Comparison of ENCODE assay signal across 27 cellular contexts in the genomic region with DNA sequence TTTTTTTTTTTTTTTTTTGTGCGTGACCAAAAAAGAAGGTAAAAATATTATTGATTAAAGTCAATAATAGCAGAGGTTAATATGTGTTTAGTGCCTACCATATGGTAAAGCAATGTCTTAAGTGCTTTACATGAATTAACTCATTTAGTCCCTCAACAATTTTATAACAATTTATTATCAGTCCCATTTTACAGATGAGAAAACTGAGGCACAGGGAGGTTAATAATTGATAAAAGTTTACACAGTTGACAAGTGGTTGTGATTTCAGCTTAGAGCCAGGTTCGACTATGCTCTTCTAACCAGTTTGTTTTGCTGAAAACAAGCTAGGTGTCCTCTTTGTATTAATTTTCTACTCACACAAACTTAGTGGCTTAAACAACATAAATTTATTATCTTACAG.
"Had no signal": no experiment of that assay in that cellular context is flagged by ENCODE, and none has a peak within 500 bp of the region (broad histone marks: within the 10 kb centered on the region; RNA-seq: fewer than 3 reads in every experiment).

No MANE protein-coding gene starts in this region.

- H3K27ac ChIP-seq: stomach, suprapubic skin, testis, thoracic aorta, thyroid gland, tibial artery, tibial nerve, transverse colon, upper lobe of left lung, upper lobe of right lung, uterus, vagina had no signal

- ATAC-seq: stimulated activated effector memory CD8-positive, alpha-beta T cell treated with anti-CD3 and anti-CD28 coated beads, Interleukin-12 subunit alpha, Interleukin-12 subunit beta, amount 100 ng/mL, for 72 hours; stimulated activated memory B cell treated with anti-CD40 and anti-IgM and Interleukin-4, amounts not matched to agents 10 μg/mL and 1 μg/mL and 100 μg/mL, for 72 hours; stimulated activated naive B cell treated with anti-CD40 and anti-IgM and Interleukin-4, amounts not matched to agents 10 μg/mL and 1 μg/mL and 100 μg/mL, for 72 hours; stimulated activated naive CD8-positive, alpha-beta T cell treated with anti-CD3 and anti-CD28 coated beads, Interleukin-15, amount 100 ng/mL, for 72 hours; stimulated activated naive CD8-positive, alpha-beta T cell treated with anti-CD3 and anti-CD28 coated beads, Interleukin-15, Interleukin-2, amounts not matched to agents 100 U/mL and 50 U/mL, for 24 hours; upper lobe of right lung had no signal

- FAIRE-seq: urothelium cell line had no signal

- H3K27me3 ChIP-seq: stomach, suprapubic skin, testis, thyroid gland, tibial artery, tibial nerve, transverse colon, upper lobe of left lung, upper lobe of right lung, uterus, vagina had no signal

- H3K9me3 ChIP-seq: testis, thoracic aorta, thyroid gland, upper lobe of left lung, upper lobe of right lung had no signal

- H3K4me1 ChIP-seq: suprapubic skin, testis, tibial artery, tibial nerve, transverse colon, upper lobe of right lung, uterus, vagina had no signal

- DNase-seq: stimulated activated CD4-positive, alpha-beta T cell treated with anti-CD3 and anti-CD28 coated beads, Interleukin-2, amount 100 ng/mL, for 48 hours; stimulated activated CD4-positive, alpha-beta T cell treated with anti-CD3 and anti-CD28 coated beads, Interleukin-4, amount 100 ng/mL, for 1 hour; stimulated activated CD4-positive, alpha-beta T cell treated with anti-CD3 and anti-CD28 coated beads, Interleukin-4, amount 100 ng/mL, for 24 hours; stimulated activated CD4-positive, alpha-beta T cell treated with anti-CD3 and anti-CD28 coated beads, Interleukin-4, amount 100 ng/mL, for 4 hours; stimulated activated CD8-positive, alpha-beta memory T cell treated with anti-CD3 and anti-CD28 coated beads, Interleukin-4, amount 100 ng/mL, for 48 hours; stimulated activated naive B cell treated with anti-CD40 and anti-IgM and Interleukin-4, amounts not matched to agents 10 μg/mL and 1 μg/mL and 100 μg/mL, for 72 hours; stimulated activated naive CD4-positive, alpha-beta T cell; stimulated activated naive CD4-positive, alpha-beta T cell treated with Interleukin-2 at 50 U/mL for 16 hours; stimulated activated naive CD8-positive, alpha-beta T cell treated with anti-CD3 and anti-CD28 coated beads, Interleukin-15, amount 100 ng/mL, for 72 hours; stimulated activated naive CD8-positive, alpha-beta T cell treated with anti-CD3 and anti-CD28 coated beads, Interleukin-15, Interleukin-2, amounts not matched to agents 100 U/mL and 50 U/mL, for 24 hours; stomach; substantia nigra; testis; thyroid gland; tibial artery; transverse colon; trophoblast cell; upper lobe of left lung; upper lobe of right lung; uterus had no signal

- H3K4me3 ChIP-seq: stomach, suprapubic skin, testis, thoracic aorta, thyroid gland, tibial artery, tibial nerve, transverse colon, upper lobe of left lung, upper lobe of right lung, uterus, vagina had no signal

- H3K36me3 ChIP-seq: uterus had no signal
